ENCODE assay signal across 9 cellular contexts in the genomic region with DNA sequence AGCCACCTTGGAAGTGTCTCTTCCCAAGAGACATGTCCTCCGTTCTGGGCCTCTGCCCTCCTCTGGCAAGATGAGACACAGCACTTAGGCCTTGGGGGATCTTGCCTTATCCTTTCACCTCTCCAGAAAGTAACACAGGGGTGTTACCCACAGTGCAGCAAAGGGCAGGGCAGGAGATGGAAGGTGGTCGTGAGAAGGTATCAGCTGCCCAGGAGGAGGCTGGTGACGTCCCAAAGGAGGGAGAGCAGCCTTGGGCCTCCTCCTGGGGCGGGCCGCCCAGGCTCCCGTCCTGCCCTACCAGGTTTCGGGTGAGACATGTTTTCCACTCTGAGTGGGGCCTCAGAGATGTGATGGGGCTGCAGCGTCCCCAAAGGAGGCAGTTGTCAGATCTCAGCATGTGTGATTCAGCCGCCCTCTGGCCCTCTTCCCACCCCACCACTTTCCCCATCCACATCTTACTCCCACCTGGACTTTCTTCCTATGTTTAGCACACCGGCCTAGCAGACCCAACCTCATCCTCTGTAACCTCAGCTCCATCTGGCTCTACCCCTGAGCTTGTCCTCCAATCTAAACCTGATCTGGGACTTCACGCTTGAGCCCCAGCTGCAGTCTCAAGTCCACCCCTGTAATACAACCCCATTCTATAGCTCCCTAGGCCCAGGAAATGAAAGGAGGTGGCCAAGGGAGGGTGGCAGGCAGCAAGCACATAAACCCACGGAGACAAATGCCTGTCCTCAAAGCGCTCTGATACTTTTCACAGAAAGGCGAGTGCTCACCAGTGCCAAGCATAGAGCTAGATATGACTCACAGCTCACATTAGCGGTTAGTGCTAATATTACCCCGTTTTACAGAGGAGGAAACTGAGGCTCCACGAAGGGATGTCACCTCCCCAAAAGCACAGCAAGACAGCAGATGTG. TPM values are rescaled to one million over a fixed set of nuclear protein-coding genes. Genes with fewer than 3 reads are reported as not detected.
DNase-seq lines count a peak whose midpoint lies in the region; ATAC-seq and TF ChIP-seq lines count a peak whose summit lies in the region.
"Had no signal": no experiment of that assay in that cellular context is flagged by ENCODE, and none has a peak within 500 bp of the region (broad histone marks: within the 10 kb centered on the region; RNA-seq: fewer than 3 reads in every experiment).

No MANE protein-coding gene starts in this region.

- DNase-seq in GM12864 (ENCODE audit: low read depth) (no peak), RWPE1 (ENCODE audit: low spot score) (no peak), NCI-H2081 treated with DMSO at 0.1 percent for 48 hours (lab: John Stamatoyannopoulos, UW) (no peak), nucleus accumbens (lab: John Stamatoyannopoulos, UW) (no peak), progenitor cell of endocrine pancreas (ENCODE audit: low spot score, unreplicated experiment) (no peak)
- DNase-seq in activated naive CD4-positive, alpha-beta T cell treated with anti-CD3 and anti-CD28 coated beads for 36 hours, result peak; percentile 91
- peak; percentile 79 to 80 for DNase-seq in stimulated activated CD4-positive, alpha-beta T cell treated with anti-CD3 and anti-CD28 coated beads, Interleukin-2, amount 100 ng/mL, for 24 hours
- DNase-seq: NCI-H146 had no signal

- POLR2A ChIA-PET in RWPE1 (lab: Yijun Ruan, JAX; ENCODE audit: low non-redundant PET), result no interaction called here

- intact Hi-C loops in activated naive CD4-positive, alpha-beta T cell treated with anti-CD3 and anti-CD28 coated beads for 36 hours (cut with micrococcal nuclease), result loop anchor here (1.0 to 2.0 kb wide), 5 partner anchors 9 to 300 kb away; partner anchors contain the start of genes POU2F2 and ZNF574

- ATAC-seq in GM18498 (IDR thresholded peaks at IDR 0.05; ENCODE audit: unreplicated experiment), result no peak

- H3K4me1 Mint-ChIP-seq in activated naive CD4-positive, alpha-beta T cell treated with anti-CD3 and anti-CD28 coated beads for 36 hours (ENCODE audit: low read depth), result peaks cover 60% of the 10 kb centered on the region
- no peaks in the 10 kb centered on the region for H3K4me1 Mint-ChIP-seq in progenitor cell of endocrine pancreas (ENCODE audit: low read depth)

- TF ChIP-seq CTCF in GM12864 (IDR thresholded peaks at IDR 0.05; ENCODE audit: low read depth, low read length, missing control alignments) (peak; percentile 34), RWPE1 (conservative IDR thresholded peaks at IDR 0.05; ENCODE audit: low read depth) (no peak), progenitor cell of endocrine pancreas (IDR thresholded peaks at IDR 0.05; ENCODE audit: unreplicated experiment) (no peak)

- peak overlapping the region; percentile 98 for H3K27ac Mint-ChIP-seq in activated naive CD4-positive, alpha-beta T cell treated with anti-CD3 and anti-CD28 coated beads for 36 hours
- no peak overlapping the region for H3K27ac Mint-ChIP-seq in progenitor cell of endocrine pancreas

- peak overlapping the region; percentile 76 for H3K4me3 Mint-ChIP-seq in activated naive CD4-positive, alpha-beta T cell treated with anti-CD3 and anti-CD28 coated beads for 36 hours
- no peak overlapping the region for H3K4me3 Mint-ChIP-seq in progenitor cell of endocrine pancreas (ENCODE audit: low read depth)

- CTCF ChIA-PET in RWPE1 (lab: Yijun Ruan, JAX), result interaction anchor here (0.7 to 3.0 kb wide), 2 partner anchors 14 to 77 kb away, joined by 4 to 14 read pairs; no protein-coding TSS in a partner anchor
- CTCF ChIA-PET in activated naive CD4-positive, alpha-beta T cell treated with anti-CD3 and anti-CD28 coated beads for 36 hours (lab: Charles Lee), result interaction anchor here (0.7 to 9.1 kb wide), 9 partner anchors 9 to 201 kb away, joined by 3 to 86 read pairs (median 3); partner anchors contain the start of gene POU2F2

- no peaks in the 10 kb centered on the region for H3K9me3 Mint-ChIP-seq in activated naive CD4-positive, alpha-beta T cell treated with anti-CD3 and anti-CD28 coated beads for 36 hours
- H3K9me3 Mint-ChIP-seq in progenitor cell of endocrine pancreas (ENCODE audit: low read depth), result no peaks in the 10 kb centered on the region

- H3K4me3 ChIP-seq in GM12864 (ENCODE audit: low read depth, low read length), result peak overlapping the region; percentile 37

- peaks cover 16% of the 10 kb centered on the region for H3K36me3 Mint-ChIP-seq in activated naive CD4-positive, alpha-beta T cell treated with anti-CD3 and anti-CD28 coated beads for 36 hours (ENCODE audit: low read depth)
- H3K36me3 Mint-ChIP-seq in progenitor cell of endocrine pancreas (ENCODE audit: insufficient read depth), result no peaks in the 10 kb centered on the region

- peak overlapping the region; percentile 86 for H3K27ac ChIP-seq in RWPE1

- H3K27me3 Mint-ChIP-seq in activated naive CD4-positive, alpha-beta T cell treated with anti-CD3 and anti-CD28 coated beads for 36 hours (ENCODE audit: low read depth), result no peaks in the 10 kb centered on the region
- H3K27me3 Mint-ChIP-seq in progenitor cell of endocrine pancreas, result peaks cover 37% of the 10 kb centered on the region

RNA-seq across cellular contexts. Expression of gene POU2F2, which starts 9.3 kb away (rescaled TPM):
- 10 to 100 TPM; 30.0 to 31.9 TPM for total RNA-seq in activated naive CD4-positive, alpha-beta T cell treated with anti-CD3 and anti-CD28 coated beads for 36 hours
- total RNA-seq in progenitor cell of endocrine pancreas, result 0.89 and 1.6 TPM in 2 replicates

RNA-seq across cellular contexts. Expression of gene ZNF574, which starts 47.0 kb away (rescaled TPM):
- total RNA-seq in activated naive CD4-positive, alpha-beta T cell treated with anti-CD3 and anti-CD28 coated beads for 36 hours, result 1 to 10 TPM; 8.4 to 8.8 TPM
- total RNA-seq in progenitor cell of endocrine pancreas, result 19.3 and 22.5 TPM in 2 replicates

RNA-seq across cellular contexts. Expression of gene GRIK5, which starts 52.9 kb away (rescaled TPM):
- total RNA-seq in activated naive CD4-positive, alpha-beta T cell treated with anti-CD3 and anti-CD28 coated beads for 36 hours, result 1 to 10 TPM; 1.9 to 2.2 TPM
- total RNA-seq in progenitor cell of endocrine pancreas, result 10.7 and 11.6 TPM in 2 replicates

Comparison
In these comparisons a context has a peak if more than half of its experiments do, and no peak if none do; other contexts are left out.
1. DNase-seq: peak in activated naive CD4-positive, alpha-beta T cell treated with anti-CD3 and anti-CD28 coated beads for 36 hours (single experiment) and stimulated activated CD4-positive, alpha-beta T cell treated with anti-CD3 and anti-CD28 coated beads, Interleukin-2, amount 100 ng/mL, for 24 hours (2 of 2); none in GM12864 (single experiment), RWPE1 (single experiment), NCI-H2081 treated with DMSO at 0.1 percent for 48 hours (single experiment), nucleus accumbens (0 of 56) and progenitor cell of endocrine pancreas (single experiment).
2. RNA of gene POU2F2, which starts 9.3 kb away (total RNA-seq): 30.0 to 31.9 TPM in activated naive CD4-positive, alpha-beta T cell treated with anti-CD3 and anti-CD28 coated beads for 36 hours; 0.89 to 1.6 TPM in progenitor cell of endocrine pancreas; every median in the first group is over 10 times any median in the second.